ENCODE assay signal across 32 cellular contexts in the genomic region with DNA sequence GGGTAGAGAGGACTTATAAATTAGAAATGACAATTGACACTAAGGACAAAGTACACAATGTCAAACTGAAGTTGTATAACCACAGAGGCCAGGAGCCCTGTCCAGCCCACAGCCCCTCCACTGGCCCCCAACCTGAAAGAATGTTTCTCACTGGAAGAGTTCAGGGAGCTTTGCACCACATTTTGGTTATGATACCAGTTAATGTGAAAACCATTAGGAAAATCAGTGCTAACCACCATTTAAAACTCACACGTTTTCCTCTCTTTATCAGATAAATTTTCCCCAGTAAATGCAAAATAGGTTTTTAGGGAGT. TPM values are rescaled to one million over a fixed set of nuclear protein-coding genes. Genes with fewer than 3 reads are reported as not detected.
"Had no signal": no experiment of that assay in that cellular context is flagged by ENCODE, and none has a peak within 500 bp of the region (broad histone marks: within the 10 kb centered on the region; RNA-seq: fewer than 3 reads in every experiment).

No MANE protein-coding gene starts in this region.

- H3K27ac ChIP-seq: ascending aorta, cardiac muscle cell, VCaP had no signal

- H3K36me3 ChIP-seq: cardiac muscle cell had no signal

- ATAC-seq: activated CD4-positive, alpha-beta T cell treated with anti-CD3 and anti-CD28 coated beads for 36 hours; activated CD8-positive, alpha-beta memory T cell treated with anti-CD3 and anti-CD28 coated beads, Interleukin-2, amount 10 ng/mL, durations not matched to agents 7 days and 5 days; activated CD8-positive, alpha-beta T cell treated with anti-CD3 and anti-CD28 coated beads, Interleukin-2, amount 10 ng/mL, durations not matched to agents 7 days and 5 days; activated naive CD8-positive, alpha-beta T cell treated with anti-CD3 and anti-CD28 coated beads, Interleukin-2, amount 50 U/mL, for 24 hours; T-cell had no signal

- H3K9me3 ChIP-seq: ascending aorta had no signal

- H3K4me1 ChIP-seq: ascending aorta had no signal

- H3K27me3 ChIP-seq: ascending aorta, cardiac muscle cell had no signal

- H3K4me3 ChIP-seq: ascending aorta, cardiac muscle cell had no signal

- DNase-seq: activated B cell treated with CpG ODN at 0.5 μM for 24 hours; activated CD4-positive, alpha-beta memory T cell treated with anti-CD3 and anti-CD28 coated beads, Interleukin-2, amount 10 ng/mL, durations not matched to agents 7 days and 5 days; activated CD4-positive, alpha-beta T cell treated with anti-CD3 and anti-CD28 coated beads for 1 hour; activated CD4-positive, alpha-beta T cell treated with anti-CD3 and anti-CD28 coated beads for 36 hours; activated CD4-positive, alpha-beta T cell treated with anti-CD3 and anti-CD28 coated beads for 48 hours; activated CD4-positive, alpha-beta T cell treated with anti-CD3 and anti-CD28 coated beads, Interleukin-2, amount 10 ng/mL, durations not matched to agents 7 days and 5 days; activated CD4-positive, alpha-beta T cell treated with anti-CD3 and anti-CD28 coated beads, Interleukin-2, amount 50 U/mL, for 48 hours; activated CD8-positive, alpha-beta memory T cell treated with anti-CD3 and anti-CD28 coated beads for 24 hours; activated CD8-positive, alpha-beta memory T cell treated with anti-CD3 and anti-CD28 coated beads, Interleukin-2, amount 10 ng/mL, durations not matched to agents 7 days and 5 days; activated CD8-positive, alpha-beta memory T cell treated with anti-CD3 and anti-CD28 coated beads, Interleukin-2, amount 50 U/mL, for 48 hours; activated CD8-positive, alpha-beta T cell treated with anti-CD3 and anti-CD28 coated beads, Interleukin-2, amount 10 ng/mL, durations not matched to agents 7 days and 5 days; activated effector memory CD4-positive, alpha-beta T cell treated with Interleukin-2 at 50 U/mL for 16 hours; activated gamma-delta T cell; activated naive CD4-positive, alpha-beta T cell treated with anti-CD3 and anti-CD28 coated beads, Interleukin-2, amount 10 ng/mL, durations not matched to agents 7 days and 5 days; activated naive CD4-positive, alpha-beta T cell treated with Interleukin-2 at 50 U/mL for 16 hours; activated naive CD8-positive, alpha-beta T cell treated with anti-CD3 and anti-CD28 coated beads, Interleukin-2, amount 10 ng/mL, durations not matched to agents 7 days and 5 days; activated naive CD8-positive, alpha-beta T cell treated with anti-CD3 and anti-CD28 coated beads, Interleukin-2, amount 50 U/mL, for 24 hours; activated T-cell treated with anti-CD3 and anti-CD28 coated beads, Interleukin-2, amount 50 U/mL, for 24 hours; activated T-cell treated with anti-CD3 and anti-CD28 coated beads, Interleukin-2, amount 50 U/mL, for 48 hours; amygdala; anterior cingulate cortex; caudate nucleus; cerebellar nuclear complex; T-cell; T-helper 2 cell; T-helper 9 cell had no signal

- FAIRE-seq: bronchial epithelial cell, TTC549 had no signal

RNA-seq across cellular contexts. Expression of a gene that starts 6.2 kb away (rescaled TPM):
- total RNA-seq: activated B cell treated with CpG ODN at 0.5 μM for 24 hours; activated CD4-positive, alpha-beta memory T cell treated with anti-CD3 and anti-CD28 coated beads, Interleukin-2, amount 10 ng/mL, durations not matched to agents 7 days and 5 days; activated CD4-positive, alpha-beta T cell treated with anti-CD3 and anti-CD28 coated beads, Interleukin-2, amount 10 ng/mL, durations not matched to agents 7 days and 5 days; activated CD8-positive, alpha-beta memory T cell treated with anti-CD3 and anti-CD28 coated beads, Interleukin-2, amount 10 ng/mL, durations not matched to agents 7 days and 5 days; activated CD8-positive, alpha-beta T cell treated with anti-CD3 and anti-CD28 coated beads, Interleukin-2, amount 10 ng/mL, durations not matched to agents 7 days and 5 days; activated naive CD8-positive, alpha-beta T cell treated with anti-CD3 and anti-CD28 coated beads, Interleukin-2, amount 10 ng/mL, durations not matched to agents 7 days and 5 days; activated T-helper 2 cell treated with anti-CD3 and anti-CD28 coated beads, Interferon-gamma antibody, Interleukin-2, Interleukin-4, amounts not matched to agents 10 μg/mL and 5 μg/mL and 100 μg/mL, durations not matched to agents 14 hours and 24 hours and 36 hours; ascending aorta; cardiac muscle cell; T-cell had no signal
- polyA plus RNA-seq: cardiac muscle cell had no signal

RNA-seq across cellular contexts. Expression of a gene that starts 38.1 kb away (rescaled TPM):
- total RNA-seq: activated B cell treated with CpG ODN at 0.5 μM for 24 hours; activated CD8-positive, alpha-beta T cell treated with anti-CD3 and anti-CD28 coated beads, Interleukin-2, amount 10 ng/mL, durations not matched to agents 7 days and 5 days had no signal
